Comparison of ENCODE assay signal across 8 cellular contexts in the genomic region with DNA sequence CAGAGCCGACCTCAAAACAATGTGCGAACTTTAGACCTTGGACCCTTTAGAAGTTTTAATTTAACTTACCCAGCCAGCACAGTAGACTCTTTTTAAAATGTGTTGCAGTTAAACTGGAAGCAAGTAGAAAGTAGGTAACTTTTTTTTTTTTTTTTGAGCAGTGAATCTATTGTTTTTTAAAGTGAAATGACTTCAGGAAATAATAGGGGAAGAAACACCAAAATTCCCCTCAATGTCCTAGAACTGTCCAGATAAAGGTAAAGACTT. TPM values are rescaled to one million over a fixed set of nuclear protein-coding genes. Genes with fewer than 3 reads are reported as not detected.
A peak's percentile ranks its signal among the peaks of the same experiment; 100 is the strongest.
DNase-seq lines count a peak whose midpoint lies in the region; ATAC-seq and TF ChIP-seq lines count a peak whose summit lies in the region.

No MANE protein-coding gene starts in this region.

- no peak for ATAC-seq in GM18858 (IDR thresholded peaks at IDR 0.05; ENCODE audit: unreplicated experiment)

- 11% methylated on average over 2 of the region's 2 CpGs for WGBS in esophagus muscularis mucosa

- intact Hi-C loops in esophagus muscularis mucosa (cut with DNase I): no loop called here

- TF ChIP-seq CTCF in GM06990 (IDR thresholded peaks at IDR 0.05; ENCODE audit: insufficient read depth, low read length, poor library complexity, severe bottlenecking): no peak
- no peak for TF ChIP-seq CTCF in esophagus muscularis mucosa (IDR thresholded peaks at IDR 0.05)
- TF ChIP-seq CTCF in progenitor cell of endocrine pancreas (IDR thresholded peaks at IDR 0.05; ENCODE audit: unreplicated experiment): no peak

- H3K4me3 ChIP-seq in GM06990 (replicated peaks; ENCODE audit: low read depth, low read length): peak overlapping the region; percentile 91
- H3K4me3 ChIP-seq in SJSA1: peak overlapping the region; percentile 98
- peak overlapping the region; percentile 91 to 99 (median 97) for H3K4me3 ChIP-seq in esophagus muscularis mucosa

- H3K4me3 Mint-ChIP-seq in progenitor cell of endocrine pancreas (ENCODE audit: low read depth): peak overlapping the region; percentile 69

- H3K4me1 Mint-ChIP-seq in progenitor cell of endocrine pancreas (ENCODE audit: low read depth): peaks cover 17% of the 10 kb centered on the region

- peak overlapping the region; percentile 96 for H3K27ac ChIP-seq in SJSA1
- peak overlapping the region; percentile 96 to 98 (median 97) for H3K27ac ChIP-seq in esophagus muscularis mucosa (replicated peaks in 1 of 4)
- no peak overlapping the region for H3K27ac ChIP-seq in substantia nigra (ENCODE audit: low read depth, low read length, poor library complexity, severe bottlenecking)

- H3K9me3 ChIP-seq in SJSA1 (replicated peaks) (no peaks in the 10 kb centered on the region), esophagus muscularis mucosa (no peaks in the 10 kb centered on the region)

- no peak for DNase-seq in GM06990 (ENCODE audit: extremely low read depth, insufficient read length)
- DNase-seq in SJSA1 (ENCODE audit: low read depth in 1 of 2, low spot score in 2 of 2): no peak
- DNase-seq in esophagus muscularis mucosa (ENCODE audit: extremely low spot score): no peak
- no peak for DNase-seq in progenitor cell of endocrine pancreas (ENCODE audit: low spot score, unreplicated experiment)
- DNase-seq in substantia nigra (lab: John Stamatoyannopoulos, UW): no peak
- no peak for DNase-seq in NCI-H748 treated with DMSO at 0.1 percent for 48 hours (lab: John Stamatoyannopoulos, UW)
- no peak for DNase-seq in cerebellum (ENCODE audit: low spot score)

- no peak for TF ChIP-seq EP300 in esophagus muscularis mucosa (IDR thresholded peaks at IDR 0.05)

- TF ChIP-seq POLR2A in esophagus muscularis mucosa (IDR thresholded peaks at IDR 0.05; ENCODE audit: low read depth): no peak

- H3K36me3 ChIP-seq in GM06990 (ENCODE audit: control insufficient read depth, insufficient read depth, low read length): no peaks in the 10 kb centered on the region
- peaks cover 9% of the 10 kb centered on the region for H3K36me3 ChIP-seq in SJSA1
- no peaks in the 10 kb centered on the region for H3K36me3 ChIP-seq in esophagus muscularis mucosa

- no peaks in the 10 kb centered on the region for H3K9me3 Mint-ChIP-seq in progenitor cell of endocrine pancreas (ENCODE audit: low read depth)

- H3K36me3 Mint-ChIP-seq in progenitor cell of endocrine pancreas (ENCODE audit: insufficient read depth): no peaks in the 10 kb centered on the region

- H3K27me3 ChIP-seq in GM06990 (replicated peaks; ENCODE audit: control insufficient read depth, insufficient read depth, low read length) (no peaks in the 10 kb centered on the region), SJSA1 (replicated peaks) (no peaks in the 10 kb centered on the region), esophagus muscularis mucosa (no peaks in the 10 kb centered on the region)

- H3K27me3 Mint-ChIP-seq in progenitor cell of endocrine pancreas: no peaks in the 10 kb centered on the region

- H3K4me1 ChIP-seq in SJSA1 (replicated peaks) (peaks cover 26% of the 10 kb centered on the region), esophagus muscularis mucosa (peaks cover 27 to 32% (median 32%) of the 10 kb centered on the region in 4 donors)

- peak overlapping the region; percentile 94 for H3K27ac Mint-ChIP-seq in progenitor cell of endocrine pancreas

RNA-seq across cellular contexts. Expression of a gene that starts 1.1 kb away (rescaled TPM):
- 13.6 and 19.0 TPM in 2 replicates for total RNA-seq in SJSA1 (2014; rRNA removed; shearing (Covaris generic))
- total RNA-seq in esophagus muscularis mucosa (10 to 100 TPM; 32.0 to 57.3 (median 52.0) TPM), progenitor cell of endocrine pancreas (81.7 and 86.6 TPM in 2 replicates), cerebellum (80.9 TPM)
